8 cellular contexts compared by ENCODE assay signal in genomic region chrX:47193475-47194241, GRCh38. TPM values are rescaled to one million over a fixed set of nuclear protein-coding genes. Genes with fewer than 3 reads are reported as not detected.
A peak's percentile ranks its signal among the peaks of the same experiment; 100 is the strongest.
DNase-seq lines count a peak whose midpoint lies in the region; ATAC-seq and TF ChIP-seq lines count a peak whose summit lies in the region.

UBA1 (plus strand) TSS chrX:47193829; CDS start chrX:47198803, 4,974 bp downstream.

- ATAC-seq in GM21529 (IDR thresholded peaks at IDR 0.05; ENCODE audit: unreplicated experiment), result peak; percentile 77

- no peak for TF ChIP-seq EP300 in Ishikawa (IDR thresholded peaks at IDR 0.05; ENCODE audit: borderline replicate concordance)

- peak; percentile 89 for DNase-seq in DMS114 treated with DMSO at 0.1 percent for 48 hours (lab: John Stamatoyannopoulos, UW; ENCODE audit: unreplicated experiment)
- DNase-seq in OCI-M2 (lab: John Stamatoyannopoulos, UW; ENCODE audit: unreplicated experiment), result peak; percentile 76
- peak; percentile 89 for DNase-seq in activated T-cell treated with anti-CD3 and anti-CD28 coated beads for 4 hours
- DNase-seq in epidermal melanocyte (ENCODE audit: insufficient read length, low spot score), result peak; percentile 77
- DNase-seq in mucosa of gallbladder (ENCODE audit: low spot score), result peak; percentile 99
- DNase-seq in stimulated activated CD8-positive, alpha-beta memory T cell treated with anti-CD3 and anti-CD28 coated beads, Interleukin-4, amount 100 ng/mL, for 4 hours (ENCODE audit: low read depth in 2 of 2, low spot score in 1 of 2), result peak; percentile 83 to 95

- peak; percentile 76 for TF ChIP-seq RAD21 in Ishikawa (IDR thresholded peaks at IDR 0.05; ENCODE audit: low read depth)

TF ChIP-seq in Ishikawa, 13 proteins besides CTCF, POLR2A, EP300 and RAD21:
- TF ChIP-seq USF1 (IDR thresholded peaks at IDR 0.05), result no peak
- TF ChIP-seq REST (IDR thresholded peaks at IDR 0.05; ENCODE audit: low read depth), result no peak
- no peak for TF ChIP-seq CREB1 (IDR thresholded peaks at IDR 0.05; ENCODE audit: low read depth)
- TF ChIP-seq YY1 (IDR thresholded peaks at IDR 0.05; ENCODE audit: low read depth), result peak; percentile 89
- TF ChIP-seq EGR1 (IDR thresholded peaks at IDR 0.05), result no peak
- TF ChIP-seq TEAD4 (IDR thresholded peaks at IDR 0.05), result peak; percentile 62
- TF ChIP-seq TAF1 (IDR thresholded peaks at IDR 0.05; ENCODE audit: low read depth), result peak; percentile 44

RNA-seq across cellular contexts. Expression of gene UBA1, which starts in this region (rescaled TPM):
- total RNA-seq in mucosa of gallbladder, result 252 TPM

Comparison
In these comparisons a context has a peak if more than half of its experiments do, and no peak if none do; other contexts are left out.
1. Peak in every context shown above with its lines: DNase-seq and ATAC-seq.